ENCODE assay signal across 17 cellular contexts in the genomic region with DNA sequence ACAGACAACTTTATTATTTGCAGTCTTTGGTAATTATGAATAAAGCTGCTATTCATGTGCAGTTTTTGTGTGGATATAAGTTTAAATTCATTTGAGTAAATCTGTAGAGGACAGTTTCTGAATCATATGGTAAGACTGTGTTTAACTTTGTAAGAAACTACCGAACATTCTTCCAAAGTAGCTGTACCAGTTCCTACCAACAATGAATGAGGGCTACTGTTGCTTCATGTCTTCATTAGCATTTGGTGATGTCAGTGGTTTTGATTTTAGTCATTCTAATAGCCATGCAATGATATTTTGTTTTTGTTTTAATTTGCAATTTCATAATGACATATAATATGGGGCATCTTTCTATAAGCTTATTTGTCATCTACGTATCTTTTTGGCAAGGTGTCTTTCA.
A peak's percentile ranks its signal among the peaks of the same experiment; 100 is the strongest.
DNase-seq lines count a peak whose midpoint lies in the region; ATAC-seq, FAIRE-seq and TF ChIP-seq lines count a peak whose summit lies in the region.
"Had no signal": no experiment of that assay in that cellular context is flagged by ENCODE, and none has a peak within 500 bp of the region (broad histone marks: within the 10 kb centered on the region; RNA-seq: fewer than 3 reads in every experiment).

No MANE protein-coding gene starts in this region.

- intact Hi-C loops in GM12878 (cut with micrococcal nuclease; ENCODE audit: unreplicated experiment) (no loop called here), left cardiac atrium (cut with DNase I) (no loop called here)

- no peak overlapping the region for H3K27ac ChIP-seq in GM12878 (ENCODE audit: control insufficient read depth, insufficient read depth)
- no peak overlapping the region for H3K27ac ChIP-seq in epithelial cell of prostate

- SMC1A ChIA-PET in GM12878 (lab: Charles Lee; ENCODE audit: uncharacterized antibody, unreplicated experiment): no interaction called here

- TF ChIP-seq CTCF in GM12878 (IDR thresholded peaks at IDR 0.05 in 2 of 3, conservative IDR thresholded peaks at IDR 0.05 in 1 of 3; ENCODE audit: control insufficient read depth in 2 of 3, extremely low read depth in 1 of 3, insufficient read depth in 1 of 3, low read depth in 3 of 3, low read length in 3 of 3): no peak
- no peak for TF ChIP-seq CTCF in GM20000 (IDR thresholded peaks at IDR 0.05; ENCODE audit: extremely low read depth, missing control alignments)

- in situ Hi-C loops in GM12878 (cut with MboI): no loop called here

- no peak overlapping the region for H3K4me2 ChIP-seq in GM12878 (ENCODE audit: control insufficient read depth, insufficient read depth)

- POLR2A ChIA-PET in GM12878 (lab: Charles Lee): no interaction called here

- no peaks in the 10 kb centered on the region for H3K4me1 ChIP-seq in GM12878 (ENCODE audit: control insufficient read depth, insufficient read depth, low read length)
- H3K4me1 ChIP-seq: BE2C, Caco-2 had no signal

- no peak for TF ChIP-seq RAD21 in GM12878 (IDR thresholded peaks at IDR 0.05; ENCODE audit: insufficient read depth, low read depth, low read length)

- no peak for TF ChIP-seq EP300 in GM12878 (IDR thresholded peaks at IDR 0.05; ENCODE audit: borderline replicate concordance in 1 of 2, control insufficient read depth in 1 of 2, low read depth in 2 of 2, low read length in 2 of 2)

- DNase-seq in H54 (ENCODE audit: insufficient read length, low spot score) (no peak), GM12878 (ENCODE audit: low read depth, low spot score) (no peak), epithelial cell of prostate (ENCODE audit: low read depth, low spot score) (peak; percentile 33), globus pallidus (ENCODE audit: low spot score) (peak; percentile 5), GM12892 (ENCODE audit: insufficient read length) (no peak), left cardiac atrium (no peak), LoVo (ENCODE audit: low spot score) (no peak), GM20000 (ENCODE audit: low spot score) (no peak)
- DNase-seq: BE2C; C1 segment of cervical spinal cord; Caco-2; CD4-positive, CD25-positive, alpha-beta regulatory T cell; CD8-positive, alpha-beta memory T cell; GOT3; H9 had no signal

- H3K27me3 ChIP-seq in GM12878 (replicated peaks in 1 of 2; ENCODE audit: control insufficient read depth in 2 of 2, insufficient read depth in 2 of 2, low read length in 1 of 2): no peaks in the 10 kb centered on the region
- H3K27me3 ChIP-seq: BE2C had no signal

- H3K9ac ChIP-seq in GM12878 (ENCODE audit: control insufficient read depth, insufficient read depth, low read length): no peak overlapping the region

- H3K79me2 ChIP-seq in GM12878 (ENCODE audit: control insufficient read depth, insufficient read depth, low read length): no peaks in the 10 kb centered on the region

- no peak overlapping the region for H3K4me3 ChIP-seq in GM12878

- no peaks in the 10 kb centered on the region for H3K36me3 ChIP-seq in GM12878 (ENCODE audit: control insufficient read depth in 2 of 2, insufficient read depth in 2 of 2, low read length in 1 of 2)
- H3K36me3 ChIP-seq: BE2C had no signal

- no peaks in the 10 kb centered on the region for H3K9me3 ChIP-seq in GM12878 (replicated peaks; ENCODE audit: control insufficient read depth, insufficient read depth, low read length)
- H3K9me3 ChIP-seq: BE2C, Caco-2 had no signal

- RAD21 ChIA-PET in GM12878 (lab: Charles Lee; ENCODE audit: unreplicated experiment): no interaction called here

- no peak overlapping the region for H2AFZ ChIP-seq in GM12878 (ENCODE audit: control insufficient read depth, low read depth, low read length)

- no peak for TF ChIP-seq POLR2A in H54 (IDR thresholded peaks at IDR 0.05; ENCODE audit: low read depth, low read length)
- TF ChIP-seq POLR2A in GM12878 (IDR thresholded peaks at IDR 0.05; ENCODE audit: low read depth, low read length): no peak
- TF ChIP-seq POLR2A in GM12892 (IDR thresholded peaks at IDR 0.05; ENCODE audit: low read depth, low read length): no peak

- peak; percentile 35 for ATAC-seq in GM12878
- ATAC-seq in left cardiac atrium: no peak

- H4K20me1 ChIP-seq in GM12878 (ENCODE audit: control insufficient read depth, insufficient read depth): no peaks in the 10 kb centered on the region

- CTCF ChIA-PET in GM12878 (lab: Yijun Ruan, JAX): no interaction called here

- no TSS peak for BruUV-seq in GM12878 (replicated peaks; lab: Mats Ljungman, UMichigan)

- FAIRE-seq in H54 (lab: Jason Lieb, UNC) (peak; percentile 33), GM12878 (lab: Jason Lieb, UNC) (no peak), GM12892 (lab: Jason Lieb, UNC) (no peak)
- FAIRE-seq: D721Med, G401.6 had no signal

- WGBS in GM12878 (ENCODE audit: insufficient coverage, insufficient replicate concordance, low lambda C conversion rate, missing lambda C conversion rate): 34% methylated on average over 2 of the region's 2 CpGs

TF ChIP-seq in GM12878, 131 proteins besides CTCF, POLR2A, EP300 and RAD21:
- TF ChIP-seq BMI1 (IDR thresholded peaks at IDR 0.05; ENCODE audit: borderline replicate concordance): no peak
- TF ChIP-seq, protein P1, sequence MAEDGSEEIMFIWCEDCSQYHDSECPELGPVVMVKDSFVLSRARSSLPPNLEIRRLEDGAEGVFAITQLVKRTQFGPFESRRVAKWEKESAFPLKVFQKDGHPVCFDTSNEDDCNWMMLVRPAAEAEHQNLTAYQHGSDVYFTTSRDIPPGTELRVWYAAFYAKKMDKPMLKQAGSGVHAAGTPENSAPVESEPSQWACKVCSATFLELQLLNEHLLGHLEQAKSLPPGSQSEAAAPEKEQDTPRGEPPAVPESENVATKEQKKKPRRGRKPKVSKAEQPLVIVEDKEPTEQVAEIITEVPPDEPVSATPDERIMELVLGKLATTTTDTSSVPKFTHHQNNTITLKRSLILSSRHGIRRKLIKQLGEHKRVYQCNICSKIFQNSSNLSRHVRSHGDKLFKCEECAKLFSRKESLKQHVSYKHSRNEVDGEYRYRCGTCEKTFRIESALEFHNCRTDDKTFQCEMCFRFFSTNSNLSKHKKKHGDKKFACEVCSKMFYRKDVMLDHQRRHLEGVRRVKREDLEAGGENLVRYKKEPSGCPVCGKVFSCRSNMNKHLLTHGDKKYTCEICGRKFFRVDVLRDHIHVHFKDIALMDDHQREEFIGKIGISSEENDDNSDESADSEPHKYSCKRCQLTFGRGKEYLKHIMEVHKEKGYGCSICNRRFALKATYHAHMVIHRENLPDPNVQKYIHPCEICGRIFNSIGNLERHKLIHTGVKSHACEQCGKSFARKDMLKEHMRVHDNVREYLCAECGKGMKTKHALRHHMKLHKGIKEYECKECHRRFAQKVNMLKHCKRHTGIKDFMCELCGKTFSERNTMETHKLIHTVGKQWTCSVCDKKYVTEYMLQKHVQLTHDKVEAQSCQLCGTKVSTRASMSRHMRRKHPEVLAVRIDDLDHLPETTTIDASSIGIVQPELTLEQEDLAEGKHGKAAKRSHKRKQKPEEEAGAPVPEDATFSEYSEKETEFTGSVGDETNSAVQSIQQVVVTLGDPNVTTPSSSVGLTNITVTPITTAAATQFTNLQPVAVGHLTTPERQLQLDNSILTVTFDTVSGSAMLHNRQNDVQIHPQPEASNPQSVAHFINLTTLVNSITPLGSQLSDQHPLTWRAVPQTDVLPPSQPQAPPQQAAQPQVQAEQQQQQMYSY (CRISPR knock-in tag; IDR thresholded peaks at IDR 0.05): no peak
- TF ChIP-seq BCL11A (IDR thresholded peaks at IDR 0.05; ENCODE audit: low read depth, low read length): no peak
- TF ChIP-seq TCF3 (IDR thresholded peaks at IDR 0.05; ENCODE audit: borderline replicate concordance, insufficient read depth, low read depth, low read length): no peak
- TF ChIP-seq SMAD5 (IDR thresholded peaks at IDR 0.05; ENCODE audit: low read depth): no peak
- TF ChIP-seq MTA3 (IDR thresholded peaks at IDR 0.05; ENCODE audit: borderline replicate concordance, low read length): no peak
- TF ChIP-seq, protein P2, sequence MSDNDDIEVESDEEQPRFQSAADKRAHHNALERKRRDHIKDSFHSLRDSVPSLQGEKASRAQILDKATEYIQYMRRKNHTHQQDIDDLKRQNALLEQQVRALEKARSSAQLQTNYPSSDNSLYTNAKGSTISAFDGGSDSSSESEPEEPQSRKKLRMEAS (IDR thresholded peaks at IDR 0.05; ENCODE audit: low read depth, low read length): no peak
- no peak for TF ChIP-seq ETV6 (conservative IDR thresholded peaks at IDR 0.05 in 1 of 2, IDR thresholded peaks at IDR 0.05 in 1 of 2; ENCODE audit: borderline replicate concordance in 1 of 2, low read depth in 1 of 2)
- TF ChIP-seq NFYA (IDR thresholded peaks at IDR 0.05; ENCODE audit: borderline replicate concordance, low read depth, low read length): no peak
- TF ChIP-seq HCFC1 (IDR thresholded peaks at IDR 0.05; ENCODE audit: low read length): no peak
- no peak for TF ChIP-seq ZBED1 (IDR thresholded peaks at IDR 0.05; ENCODE audit: borderline replicate concordance)

Comparison
In these comparisons a context has a peak if more than half of its experiments do, and no peak if none do; other contexts are left out.
1. DNase-seq: peak in epithelial cell of prostate (single experiment) and globus pallidus (single experiment); none in H54 (single experiment), GM12878 (single experiment), GM12892 (single experiment), left cardiac atrium (single experiment), LoVo (single experiment) and GM20000 (single experiment).